1 cellular context compared by ENCODE assay signal in the genomic region with DNA sequence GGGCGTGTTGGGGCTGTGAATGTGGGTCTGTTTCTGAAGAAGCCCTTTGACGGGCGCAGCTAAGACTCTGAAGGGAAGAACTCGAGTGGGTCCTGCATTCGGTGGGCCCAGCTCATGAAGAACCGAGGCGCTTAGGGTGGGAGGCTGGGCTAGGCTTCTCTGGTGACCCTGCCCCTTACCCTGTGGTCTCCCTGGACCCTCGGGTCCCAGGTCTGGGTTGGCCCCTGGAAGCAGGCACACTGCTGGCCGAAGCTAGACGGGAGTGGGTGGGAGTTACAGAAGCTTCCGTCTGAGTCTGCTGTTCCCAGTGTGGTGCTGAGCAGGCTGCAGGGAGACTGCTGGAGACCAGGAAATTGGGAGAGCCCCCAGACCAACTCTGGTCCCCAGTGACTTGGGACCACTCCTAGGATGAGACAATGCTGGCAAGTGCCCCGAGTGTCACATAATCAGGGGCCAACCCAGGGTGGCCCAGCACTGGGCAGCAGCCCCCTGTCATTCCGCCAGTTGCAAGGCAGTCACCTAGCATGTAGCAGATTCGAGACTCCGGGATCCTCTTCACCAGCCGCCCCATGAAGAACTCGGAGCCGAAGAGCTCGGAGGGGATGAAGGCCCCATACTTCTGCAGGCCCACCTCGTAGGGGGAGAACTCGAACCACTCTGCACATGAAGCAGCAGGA.
TF ChIP-seq lines count a peak whose summit lies in the region.

No MANE protein-coding gene starts in this region.

TF ChIP-seq in SK-N-SH, 30 proteins besides CTCF, POLR2A, EP300 and RAD21 (continued from another document):
- TF ChIP-seq SIN3A (IDR thresholded peaks at IDR 0.05; ENCODE audit: borderline replicate concordance, low read depth, low read length) (no peak), JUND (IDR thresholded peaks at IDR 0.05) (no peak), ELF1 (IDR thresholded peaks at IDR 0.05) (no peak), MEF2A (IDR thresholded peaks at IDR 0.05; ENCODE audit: borderline replicate concordance, low read depth) (no peak), TEAD4 (IDR thresholded peaks at IDR 0.05; ENCODE audit: borderline replicate concordance, insufficient read depth) (no peak), POLR2AphosphoS5 (IDR thresholded peaks at IDR 0.05; ENCODE audit: low read depth, low read length) (no peak), TCF12 (IDR thresholded peaks at IDR 0.05) (no peak), EZH2phosphoT487 (IDR thresholded peaks at IDR 0.05; ENCODE audit: borderline replicate concordance, low read depth) (no peak)
